Comparison of ENCODE assay signal across 9 cellular contexts in genomic region chr10:75110006-75110632, GRCh38. TPM values are rescaled to one million over a fixed set of nuclear protein-coding genes. Genes with fewer than 3 reads are reported as not detected.
DNase-seq lines count a peak whose midpoint lies in the region; ATAC-seq lines count a peak whose summit lies in the region.
"Had no signal": no experiment of that assay in that cellular context is flagged by ENCODE, and none has a peak within 500 bp of the region (broad histone marks: within the 10 kb centered on the region; RNA-seq: fewer than 3 reads in every experiment).

No MANE protein-coding gene starts in this region.

- H3K4me1 ChIP-seq in CD4-positive, alpha-beta memory T cell (ENCODE audit: insufficient read depth, low read length), result peaks cover 38% of the 10 kb centered on the region
- H3K4me1 ChIP-seq in NT2/D1 (ENCODE audit: insufficient read depth, insufficient read length) (peaks cover 12% of the 10 kb centered on the region), neuron (ENCODE audit: insufficient read depth, low read length) (peaks cover 7% of the 10 kb centered on the region)
- peaks cover 18% of the 10 kb centered on the region for H3K4me1 ChIP-seq in effector memory CD4-positive, alpha-beta T cell (ENCODE audit: control insufficient read depth, insufficient read depth, low read length, poor library complexity, severe bottlenecking)

- peak overlapping the region; percentile 92 to 97 (median 97) for H3K27ac Mint-ChIP-seq in CD4-positive, alpha-beta memory T cell

- H3K4me3 Mint-ChIP-seq in CD4-positive, alpha-beta memory T cell, result peak overlapping the region; percentile 86 to 98 (median 90)

- CTCF ChIA-PET in CD4-positive, alpha-beta memory T cell (lab: Charles Lee; ENCODE audit: partially characterized antibody), result interaction anchor here (1.2 to 6.9 kb wide), 2 partner anchors 10 to 126 kb away, joined by 3 to 33 read pairs; partner anchors contain the start of gene COMTD1

- no peak overlapping the region for H3K4me3 ChIP-seq in CD4-positive, alpha-beta memory T cell (ENCODE audit: low read length in 2 of 2)
- H3K4me3 ChIP-seq in NT2/D1 (ENCODE audit: insufficient read length, low read depth) (no peak overlapping the region), neuron (ENCODE audit: low read length) (peak overlapping the region; percentile 86)
- peak overlapping the region; percentile 91 for H3K4me3 ChIP-seq in effector memory CD4-positive, alpha-beta T cell (ENCODE audit: insufficient read depth, low read depth, low read length, poor library complexity, severe bottlenecking)

- POLR2A ChIA-PET in CD4-positive, alpha-beta memory T cell (lab: Charles Lee; ENCODE audit: partially characterized antibody), result interaction anchor here (0.8 to 3.6 kb wide), 5 partner anchors 56 to 1614 kb away, joined by 3 to 40 read pairs (median 10); partner anchors contain the start of genes COMTD1, KAT6B, PPP3CB and VDAC2

- intact Hi-C loops in CD4-positive, alpha-beta memory T cell (cut with micrococcal nuclease), result loop anchor here (2.0 to 5.0 kb wide), 4 partner anchors 77 to 1323 kb away; partner anchors contain the start of genes ADK, AP3M1 and ZSWIM8

- H3K9me3 Mint-ChIP-seq in CD4-positive, alpha-beta memory T cell, result no peaks in the 10 kb centered on the region

- no peaks in the 10 kb centered on the region for H3K27me3 Mint-ChIP-seq in CD4-positive, alpha-beta memory T cell

- H3K9ac ChIP-seq in NT2/D1 (ENCODE audit: insufficient read length, low read depth), result peak overlapping the region; percentile 0

- H3K4me1 Mint-ChIP-seq in CD4-positive, alpha-beta memory T cell, result peaks cover 24 to 55% (median 40%) of the 10 kb centered on the region in 4 donors

- H3K36me3 Mint-ChIP-seq in CD4-positive, alpha-beta memory T cell, result peaks cover 0 to 8% of the 10 kb centered on the region in 2 donors

- H3K9me3 ChIP-seq in CD4-positive, alpha-beta memory T cell (ENCODE audit: control insufficient read depth in 1 of 2, low read length in 2 of 2), result no peaks in the 10 kb centered on the region
- no peaks in the 10 kb centered on the region for H3K9me3 ChIP-seq in NT2/D1 (ENCODE audit: insufficient read depth, low read length)
- no peaks in the 10 kb centered on the region for H3K9me3 ChIP-seq in effector memory CD4-positive, alpha-beta T cell (ENCODE audit: control insufficient read depth, low read length)
- H3K9me3 ChIP-seq in neuron (ENCODE audit: low read length), result no peaks in the 10 kb centered on the region

- no peak for DNase-seq in CD4-positive, alpha-beta memory T cell
- no peak for DNase-seq in NT2/D1 (ENCODE audit: low read depth, low spot score)
- no peak for DNase-seq in effector memory CD4-positive, alpha-beta T cell
- no peak for DNase-seq in SKM-1 treated with dmso at 0.1 percent for 144 hours (lab: John Stamatoyannopoulos, UW; ENCODE audit: unreplicated experiment)
- DNase-seq in H4 (ENCODE audit: low spot score), result no peak
- DNase-seq in SHP77 (lab: John Stamatoyannopoulos, UW), result no peak
- DNase-seq: NCI-H1436 had no signal

- peak overlapping the region; percentile 92 for H3K27ac ChIP-seq in CD4-positive, alpha-beta memory T cell (ENCODE audit: low read depth, low read length)
- H3K27ac ChIP-seq in effector memory CD4-positive, alpha-beta T cell (ENCODE audit: insufficient read depth, low read length, poor library complexity, severe bottlenecking), result peak overlapping the region; percentile 95

- no peak for ATAC-seq in HG03025 (IDR thresholded peaks at IDR 0.05; ENCODE audit: low FRiP score, unreplicated experiment)

- H3K27me3 ChIP-seq in CD4-positive, alpha-beta memory T cell (ENCODE audit: insufficient read depth, low read length), result no peaks in the 10 kb centered on the region
- H3K27me3 ChIP-seq in NT2/D1 (ENCODE audit: insufficient read depth, insufficient read length) (no peaks in the 10 kb centered on the region), neuron (ENCODE audit: insufficient read depth, low read length) (no peaks in the 10 kb centered on the region)
- no peaks in the 10 kb centered on the region for H3K27me3 ChIP-seq in effector memory CD4-positive, alpha-beta T cell (replicated peaks; ENCODE audit: control insufficient read depth, insufficient read depth, low read length, poor library complexity, severe bottlenecking)

- H2AFZ ChIP-seq in neuron (ENCODE audit: low read depth, low read length), result no peak overlapping the region

- no peaks in the 10 kb centered on the region for H3K36me3 ChIP-seq in CD4-positive, alpha-beta memory T cell (ENCODE audit: insufficient read depth, low read length)
- H3K36me3 ChIP-seq in NT2/D1 (ENCODE audit: insufficient read depth, insufficient read length, low read length) (no peaks in the 10 kb centered on the region), neuron (ENCODE audit: insufficient read depth, low read length) (no peaks in the 10 kb centered on the region)
- no peaks in the 10 kb centered on the region for H3K36me3 ChIP-seq in effector memory CD4-positive, alpha-beta T cell (ENCODE audit: control insufficient read depth, insufficient read depth, low read length)

RNA-seq across cellular contexts. Expression of gene SAMD8, which starts 1.3 kb away (rescaled TPM):
- total RNA-seq in CD4-positive, alpha-beta memory T cell, result 10 to 100 TPM; 17.9 to 20.6 TPM
- 10 to 100 TPM in 1 of 2 donors, 1 to 10 TPM in 1; 6.9 to 10.8 TPM for polyA plus RNA-seq in CD4-positive, alpha-beta memory T cell
- total RNA-seq in H4 (2014; rRNA removed; shearing (Covaris generic)), result 10.9 and 11.2 TPM in 2 replicates

Comparison
In these comparisons a context has a peak if more than half of its experiments do, and no peak if none do; other contexts are left out.
1. H3K4me3 ChIP-seq: peak in effector memory CD4-positive, alpha-beta T cell (single experiment) and neuron (single experiment); none in CD4-positive, alpha-beta memory T cell (0 of 2) and NT2/D1 (single experiment).